ENCODE assay signal across 1 cellular context in the genomic region with DNA sequence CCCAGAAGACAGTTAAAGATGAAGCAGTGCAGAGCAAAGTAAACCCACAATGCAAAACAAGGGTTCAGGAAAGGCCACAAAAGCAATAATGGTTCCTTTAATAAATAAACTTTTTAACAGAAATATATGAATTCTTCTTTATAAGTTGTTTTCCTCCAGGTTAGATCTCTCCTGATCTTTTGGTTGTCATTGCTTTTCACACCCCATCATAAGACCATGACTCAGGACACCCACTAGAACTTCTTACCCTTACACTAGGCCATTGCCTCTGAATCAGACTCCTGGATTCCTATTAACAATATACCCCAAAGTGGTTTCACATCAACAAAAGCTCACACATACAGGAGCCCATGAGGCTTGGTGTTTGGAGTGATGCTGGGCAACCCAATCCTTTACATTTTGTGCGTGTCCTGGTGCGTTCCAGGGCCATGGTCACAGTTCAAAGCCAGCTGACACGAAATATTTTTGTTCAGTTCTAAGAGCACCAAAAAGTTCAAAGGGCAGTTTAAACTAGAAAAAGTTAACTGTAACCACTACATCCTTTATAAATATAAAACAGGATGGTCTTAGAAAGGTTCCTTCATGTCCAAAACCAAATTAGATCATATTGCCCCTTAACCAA.
TF ChIP-seq lines count a peak whose summit lies in the region.

No MANE protein-coding gene starts in this region.

TF ChIP-seq in IMR-90, 13 proteins besides CTCF, POLR2A, EP300 and RAD21:
- no peak for TF ChIP-seq USF2 (IDR thresholded peaks at IDR 0.05; ENCODE audit: low read depth, low read length)
- TF ChIP-seq MXI1 (IDR thresholded peaks at IDR 0.05; ENCODE audit: borderline replicate concordance, low read depth, low read length) = no peak
- no peak for TF ChIP-seq MAFK (IDR thresholded peaks at IDR 0.05; ENCODE audit: low read depth, low read length)
